In genomic region chr2:238225121-238225520, GRCh38 we compare ENCODE assay signal across 1 cellular context.
TF ChIP-seq lines count a peak whose summit lies in the region.

No MANE protein-coding gene starts in this region.

TF ChIP-seq in HepG2, 621 proteins besides CTCF, POLR2A, EP300 and RAD21 (continued from another document):
- TF ChIP-seq, protein P1, sequence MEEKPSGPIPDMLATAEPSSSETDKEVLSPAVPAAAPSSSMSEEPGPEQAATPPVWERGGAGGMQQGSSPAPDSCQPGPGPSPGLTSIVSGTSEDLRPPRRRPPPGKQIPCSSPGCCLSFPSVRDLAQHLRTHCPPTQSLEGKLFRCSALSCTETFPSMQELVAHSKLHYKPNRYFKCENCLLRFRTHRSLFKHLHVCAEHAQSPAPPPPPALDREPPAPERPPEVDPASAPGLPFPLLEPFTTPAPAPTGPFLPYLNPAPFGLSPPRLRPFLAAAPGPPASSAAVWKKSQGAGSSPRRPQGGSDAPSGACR (CRISPR knock-in tag; IDR thresholded peaks at IDR 0.05): no peak
- TF ChIP-seq MXD4 (CRISPR knock-in tag; IDR thresholded peaks at IDR 0.05) (no peak), TP53 (CRISPR knock-in tag; conservative IDR thresholded peaks at IDR 0.05) (no peak)
- TF ChIP-seq, protein P2, sequence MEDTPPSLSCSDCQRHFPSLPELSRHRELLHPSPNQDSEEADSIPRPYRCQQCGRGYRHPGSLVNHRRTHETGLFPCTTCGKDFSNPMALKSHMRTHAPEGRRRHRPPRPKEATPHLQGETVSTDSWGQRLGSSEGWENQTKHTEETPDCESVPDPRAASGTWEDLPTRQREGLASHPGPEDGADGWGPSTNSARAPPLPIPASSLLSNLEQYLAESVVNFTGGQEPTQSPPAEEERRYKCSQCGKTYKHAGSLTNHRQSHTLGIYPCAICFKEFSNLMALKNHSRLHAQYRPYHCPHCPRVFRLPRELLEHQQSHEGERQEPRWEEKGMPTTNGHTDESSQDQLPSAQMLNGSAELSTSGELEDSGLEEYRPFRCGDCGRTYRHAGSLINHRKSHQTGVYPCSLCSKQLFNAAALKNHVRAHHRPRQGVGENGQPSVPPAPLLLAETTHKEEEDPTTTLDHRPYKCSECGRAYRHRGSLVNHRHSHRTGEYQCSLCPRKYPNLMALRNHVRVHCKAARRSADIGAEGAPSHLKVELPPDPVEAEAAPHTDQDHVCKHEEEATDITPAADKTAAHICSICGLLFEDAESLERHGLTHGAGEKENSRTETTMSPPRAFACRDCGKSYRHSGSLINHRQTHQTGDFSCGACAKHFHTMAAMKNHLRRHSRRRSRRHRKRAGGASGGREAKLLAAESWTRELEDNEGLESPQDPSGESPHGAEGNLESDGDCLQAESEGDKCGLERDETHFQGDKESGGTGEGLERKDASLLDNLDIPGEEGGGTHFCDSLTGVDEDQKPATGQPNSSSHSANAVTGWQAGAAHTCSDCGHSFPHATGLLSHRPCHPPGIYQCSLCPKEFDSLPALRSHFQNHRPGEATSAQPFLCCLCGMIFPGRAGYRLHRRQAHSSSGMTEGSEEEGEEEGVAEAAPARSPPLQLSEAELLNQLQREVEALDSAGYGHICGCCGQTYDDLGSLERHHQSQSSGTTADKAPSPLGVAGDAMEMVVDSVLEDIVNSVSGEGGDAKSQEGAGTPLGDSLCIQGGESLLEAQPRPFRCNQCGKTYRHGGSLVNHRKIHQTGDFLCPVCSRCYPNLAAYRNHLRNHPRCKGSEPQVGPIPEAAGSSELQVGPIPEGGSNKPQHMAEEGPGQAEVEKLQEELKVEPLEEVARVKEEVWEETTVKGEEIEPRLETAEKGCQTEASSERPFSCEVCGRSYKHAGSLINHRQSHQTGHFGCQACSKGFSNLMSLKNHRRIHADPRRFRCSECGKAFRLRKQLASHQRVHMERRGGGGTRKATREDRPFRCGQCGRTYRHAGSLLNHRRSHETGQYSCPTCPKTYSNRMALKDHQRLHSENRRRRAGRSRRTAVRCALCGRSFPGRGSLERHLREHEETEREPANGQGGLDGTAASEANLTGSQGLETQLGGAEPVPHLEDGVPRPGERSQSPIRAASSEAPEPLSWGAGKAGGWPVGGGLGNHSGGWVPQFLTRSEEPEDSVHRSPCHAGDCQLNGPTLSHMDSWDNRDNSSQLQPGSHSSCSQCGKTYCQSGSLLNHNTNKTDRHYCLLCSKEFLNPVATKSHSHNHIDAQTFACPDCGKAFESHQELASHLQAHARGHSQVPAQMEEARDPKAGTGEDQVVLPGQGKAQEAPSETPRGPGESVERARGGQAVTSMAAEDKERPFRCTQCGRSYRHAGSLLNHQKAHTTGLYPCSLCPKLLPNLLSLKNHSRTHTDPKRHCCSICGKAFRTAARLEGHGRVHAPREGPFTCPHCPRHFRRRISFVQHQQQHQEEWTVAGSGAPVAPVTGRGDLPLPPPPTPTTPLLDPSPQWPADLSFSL (CRISPR knock-in tag; IDR thresholded peaks at IDR 0.05): no peak
